ENCODE assay signal across 2 cellular contexts in genomic region chr14:93019970-93020369, GRCh38.
TF ChIP-seq lines count a peak whose summit lies in the region.

No MANE protein-coding gene starts in this region.

TF ChIP-seq in HepG2, 621 proteins besides CTCF, POLR2A, EP300 and RAD21 (continued from another document and continues in another):
- TF ChIP-seq ARID5B (CRISPR knock-in tag; IDR thresholded peaks at IDR 0.05): peak; percentile 77
- TF ChIP-seq TBL1XR1 (IDR thresholded peaks at IDR 0.05; ENCODE audit: borderline replicate concordance, low read length, partially characterized antibody): no peak
- 0 out of 2 replicates have a peak, but pooled peaks have one; percentile 60 for TF ChIP-seq MTA1 (CRISPR knock-in tag; IDR thresholded peaks at IDR 0.05; ENCODE audit: borderline replicate concordance)
- no peak for TF ChIP-seq ZNF451 (CRISPR knock-in tag; IDR thresholded peaks at IDR 0.05)
- no peak for TF ChIP-seq ELK4 (CRISPR knock-in tag; IDR thresholded peaks at IDR 0.05; ENCODE audit: borderline replicate concordance)
- TF ChIP-seq ZNF230 (CRISPR knock-in tag; IDR thresholded peaks at IDR 0.05): no peak
- peak; percentile 74 for TF ChIP-seq RXRA (CRISPR knock-in tag; IDR thresholded peaks at IDR 0.05)
- no peak for TF ChIP-seq ZNF781 (CRISPR knock-in tag; IDR thresholded peaks at IDR 0.05; ENCODE audit: borderline replicate concordance, not compliant biosample characterization)
- TF ChIP-seq RXRB (CRISPR knock-in tag; IDR thresholded peaks at IDR 0.05; ENCODE audit: borderline replicate concordance): 0 out of 2 replicates have a peak, but pooled peaks have one; percentile 53
- no peak for TF ChIP-seq RBM22 (optimal IDR thresholded peaks at IDR 0.05; ENCODE audit: low read length)
- TF ChIP-seq HNF4G (IDR thresholded peaks at IDR 0.05; ENCODE audit: borderline replicate concordance, low read depth, low read length): peak; percentile 72; the same call in 1 of the 2 replicates
- peak; percentile 74; the same call in 1 of the 2 replicates for TF ChIP-seq HNF4G (CRISPR knock-in tag; IDR thresholded peaks at IDR 0.05; ENCODE audit: borderline replicate concordance, low read depth)
- TF ChIP-seq PATZ1 (CRISPR knock-in tag; IDR thresholded peaks at IDR 0.05): peak; percentile 78
- TF ChIP-seq ZNF644 (CRISPR knock-in tag; IDR thresholded peaks at IDR 0.05; ENCODE audit: low read depth): 0 out of 2 replicates have a peak, but pooled peaks have one; percentile 51
- no peak for TF ChIP-seq NFATC3 (CRISPR knock-in tag; IDR thresholded peaks at IDR 0.05)
- TF ChIP-seq ZFP36L2 (CRISPR knock-in tag; IDR thresholded peaks at IDR 0.05): no peak
- TF ChIP-seq HMG20A (CRISPR knock-in tag; IDR thresholded peaks at IDR 0.05; ENCODE audit: borderline replicate concordance): peak; percentile 21; the same call in 1 of the 2 replicates
- peak; percentile 81 for TF ChIP-seq ZFY (CRISPR knock-in tag; IDR thresholded peaks at IDR 0.05)
- TF ChIP-seq NCOR1 (IDR thresholded peaks at IDR 0.05; ENCODE audit: borderline replicate concordance, low read length): peak; percentile 60; the same call in 1 of the 2 replicates
- 0 out of 4 replicates have a peak, but pooled peaks of 1 of the 2 experiments have one; percentile 12 for TF ChIP-seq HMGXB4 (CRISPR knock-in tag; IDR thresholded peaks at IDR 0.05; ENCODE audit: borderline replicate concordance in 1 of 2, low read depth in 1 of 2)
- TF ChIP-seq YY1 (IDR thresholded peaks at IDR 0.05; ENCODE audit: insufficient read depth, insufficient replicate concordance, low read depth, low read length): no peak
- TF ChIP-seq SP1 (IDR thresholded peaks at IDR 0.05): no peak
- no peak for TF ChIP-seq SP1 (CRISPR knock-in tag; IDR thresholded peaks at IDR 0.05)

TF ChIP-seq in SK-N-SH treated with all-trans-retinoic acid at 6 μM for 48 hours, 23 proteins besides CTCF, POLR2A, EP300 and RAD21 (continued from another document):
- no peak for TF ChIP-seq TSHZ2 (CRISPR knock-in tag; IDR thresholded peaks at IDR 0.05)
- no peak for TF ChIP-seq ISL1 (CRISPR knock-in tag; IDR thresholded peaks at IDR 0.05)
- no peak for TF ChIP-seq ZFP3 (CRISPR knock-in tag; IDR thresholded peaks at IDR 0.05)
- TF ChIP-seq OSR1 (CRISPR knock-in tag; IDR thresholded peaks at IDR 0.05): no peak
- TF ChIP-seq TCF4 (CRISPR knock-in tag; IDR thresholded peaks at IDR 0.05; ENCODE audit: borderline replicate concordance): no peak
- TF ChIP-seq POU6F1 (CRISPR knock-in tag; IDR thresholded peaks at IDR 0.05; ENCODE audit: borderline replicate concordance, low read depth): no peak
- no peak for TF ChIP-seq ZNF70 (CRISPR knock-in tag; IDR thresholded peaks at IDR 0.05)
- no peak for TF ChIP-seq BACH2 (CRISPR knock-in tag; IDR thresholded peaks at IDR 0.05; ENCODE audit: borderline replicate concordance)
- no peak for TF ChIP-seq ZC3H10 (CRISPR knock-in tag; IDR thresholded peaks at IDR 0.05)
TF ChIP-seq in SK-N-SH treated with all-trans-retinoic acid at 6 μM for 48 hours: peak in this region for 0.
